ENCODE assay signal across 1 cellular context in genomic region chr10:48484911-48485310, GRCh38.
A peak's percentile ranks its signal among the peaks of the same experiment; 100 is the strongest.
TF ChIP-seq lines count a peak whose summit lies in the region.

No MANE protein-coding gene starts in this region.

TF ChIP-seq in HepG2, 621 proteins besides CTCF, POLR2A, EP300 and RAD21 (continued from another document):
- TF ChIP-seq NR2F6 (IDR thresholded peaks at IDR 0.05), result peak; percentile 19; the same call in 1 of the 2 replicates
- no peak for TF ChIP-seq NR2F6 (CRISPR knock-in tag; IDR thresholded peaks at IDR 0.05)
- 0 out of 2 replicates have a peak, but pooled peaks have one; percentile 34 for TF ChIP-seq PAXIP1 (CRISPR knock-in tag; conservative IDR thresholded peaks at IDR 0.05)
- no peak for TF ChIP-seq ZNF124 (CRISPR knock-in tag; IDR thresholded peaks at IDR 0.05)
- TF ChIP-seq JUN (CRISPR knock-in tag; IDR thresholded peaks at IDR 0.05), result no peak
- 0 out of 2 replicates have a peak, but pooled peaks have one; percentile 25 for TF ChIP-seq PPARG (CRISPR knock-in tag; conservative IDR thresholded peaks at IDR 0.05)
- no peak for TF ChIP-seq ZNF121 (CRISPR knock-in tag; IDR thresholded peaks at IDR 0.05)
- no peak for TF ChIP-seq PRPF4 (IDR thresholded peaks at IDR 0.05; ENCODE audit: low read depth, low read length, poor library complexity, severe bottlenecking)
- no peak for TF ChIP-seq ZBTB1 (CRISPR knock-in tag; IDR thresholded peaks at IDR 0.05; ENCODE audit: borderline replicate concordance)
- TF ChIP-seq GZF1 (CRISPR knock-in tag; IDR thresholded peaks at IDR 0.05), result no peak
- no peak for TF ChIP-seq MTA1 (CRISPR knock-in tag; IDR thresholded peaks at IDR 0.05; ENCODE audit: borderline replicate concordance)
- no peak for TF ChIP-seq ZNF878 (CRISPR knock-in tag; IDR thresholded peaks at IDR 0.05)
- TF ChIP-seq FOXA3 (CRISPR knock-in tag; IDR thresholded peaks at IDR 0.05), result 0 out of 2 replicates have a peak, but pooled peaks have one; percentile 19
